In genomic region chr3:63255819-63256218, GRCh38 we compare ENCODE assay signal across 6 cellular contexts. TPM values are rescaled to one million over a fixed set of nuclear protein-coding genes. Genes with fewer than 3 reads are reported as not detected.
"Had no signal": no experiment of that assay in that cellular context is flagged by ENCODE, and none has a peak within 500 bp of the region (broad histone marks: within the 10 kb centered on the region; RNA-seq: fewer than 3 reads in every experiment).

No MANE protein-coding gene starts in this region.

RNA-seq across cellular contexts. Expression of gene SYNPR, which starts 22.3 kb away (rescaled TPM):
- total RNA-seq: GM23248, H4, HFFc6, HT1080, IMR-90, K562 had no signal
